In genomic region chr12:67517181-67517887, GRCh38 we compare ENCODE assay signal across 12 cellular contexts.
DNase-seq lines count a peak whose midpoint lies in the region; ATAC-seq, FAIRE-seq and TF ChIP-seq lines count a peak whose summit lies in the region.
"Had no signal": no experiment of that assay in that cellular context is flagged by ENCODE, and none has a peak within 500 bp of the region (broad histone marks: within the 10 kb centered on the region; RNA-seq: fewer than 3 reads in every experiment).

No MANE protein-coding gene starts in this region.

- H3K9me3 Mint-ChIP-seq in Calu3 (ENCODE audit: low read depth, unreplicated experiment): peaks cover 3% of the 10 kb centered on the region
- H3K9me3 Mint-ChIP-seq in nephron progenitor cell: no peaks in the 10 kb centered on the region

- no peak overlapping the region for H3K4me3 ChIP-seq in bronchial epithelial cell (ENCODE audit: low read depth, low read length)
- H3K4me3 ChIP-seq: skin epidermis had no signal

- H3K36me3 ChIP-seq in bronchial epithelial cell (ENCODE audit: control insufficient read depth, insufficient read depth, low read length): no peaks in the 10 kb centered on the region

- DNase-seq in Calu3 (peak; percentile 87), NCI-H2029 (lab: John Stamatoyannopoulos, UW) (peak; percentile 94), bronchial epithelial cell (ENCODE audit: low read depth) (peak; percentile 99), nephron progenitor cell (no peak), DMS79 treated with DMSO at 0.1 percent for 48 hours (lab: John Stamatoyannopoulos, UW) (no peak), NCI-H1417 (lab: John Stamatoyannopoulos, UW) (no peak), GM13977 (ENCODE audit: low spot score) (no peak)
- DNase-seq: SHP77 had no signal

- H3K27ac Mint-ChIP-seq in Calu3 (ENCODE audit: unreplicated experiment) (peak overlapping the region; percentile 64), nephron progenitor cell (peak overlapping the region; percentile 4)

- peaks cover 4% of the 10 kb centered on the region for H3K27me3 ChIP-seq in bronchial epithelial cell (ENCODE audit: control insufficient read depth, insufficient read depth, low read length)

- no TSS peak for BruUV-seq in Calu3 (replicated peaks; lab: Mats Ljungman, UMichigan)

- H3K36me3 Mint-ChIP-seq in Calu3 (ENCODE audit: insufficient read depth, unreplicated experiment) (peaks cover 11% of the 10 kb centered on the region), nephron progenitor cell (ENCODE audit: low read depth) (no peaks in the 10 kb centered on the region)

- FAIRE-seq in bronchial epithelial cell (lab: Jason Lieb, UNC): peak; percentile 95
- FAIRE-seq: colon, islet of Langerhans had no signal

- peak overlapping the region; percentile 11 for H3K4me3 Mint-ChIP-seq in Calu3 (ENCODE audit: low read depth, unreplicated experiment)
- no peak overlapping the region for H3K4me3 Mint-ChIP-seq in nephron progenitor cell

- intact Hi-C loops in Calu3 (cut with micrococcal nuclease; ENCODE audit: unreplicated experiment): loop anchor here (2.0 to 5.0 kb wide), 4 partner anchors 75 to 230 kb away; partner anchors contain the start of gene DYRK2

- H3K4me1 Mint-ChIP-seq in Calu3 (ENCODE audit: low read depth, unreplicated experiment) (peaks cover 49% of the 10 kb centered on the region), nephron progenitor cell (peaks cover 23% of the 10 kb centered on the region)

- no peak for TF ChIP-seq CTCF in Calu3 (IDR thresholded peaks at IDR 0.05; ENCODE audit: unreplicated experiment)
- TF ChIP-seq CTCF in bronchial epithelial cell (IDR thresholded peaks at IDR 0.05; ENCODE audit: insufficient read depth, low read length, severe bottlenecking): no peak
- TF ChIP-seq CTCF in nephron progenitor cell (IDR thresholded peaks at IDR 0.05): no peak
- TF ChIP-seq CTCF in GM13977 (IDR thresholded peaks at IDR 0.05; ENCODE audit: extremely low read depth, insufficient read depth, missing control alignments): no peak

- CTCF ChIA-PET in Calu3 (lab: Charles Lee): interaction anchor here (0.5 to 0.6 kb wide), 2 partner anchors 161 to 417 kb away, joined by 3 read pairs; no protein-coding TSS in a partner anchor

- H3K27me3 Mint-ChIP-seq in Calu3 (ENCODE audit: unreplicated experiment) (no peaks in the 10 kb centered on the region), nephron progenitor cell (ENCODE audit: low read depth, poor library complexity) (peaks cover 7% of the 10 kb centered on the region)

- ATAC-seq in GM19328 (IDR thresholded peaks at IDR 0.05; ENCODE audit: unreplicated experiment): no peak

- in situ Hi-C loops in GM13977 (cut with MboI; ENCODE audit: low pct_unique_long_range_greater_than_20kb, low sequenced_read_pairs, unreplicated experiment): no loop called here

Comparison
In these comparisons a context has a peak if more than half of its experiments do, and no peak if none do; other contexts are left out.
1. DNase-seq: peak in Calu3 (single experiment), NCI-H2029 (single experiment) and bronchial epithelial cell (single experiment); none in nephron progenitor cell (single experiment), DMS79 treated with DMSO at 0.1 percent for 48 hours (single experiment), NCI-H1417 (0 of 3) and GM13977 (single experiment).